In the genomic region with DNA sequence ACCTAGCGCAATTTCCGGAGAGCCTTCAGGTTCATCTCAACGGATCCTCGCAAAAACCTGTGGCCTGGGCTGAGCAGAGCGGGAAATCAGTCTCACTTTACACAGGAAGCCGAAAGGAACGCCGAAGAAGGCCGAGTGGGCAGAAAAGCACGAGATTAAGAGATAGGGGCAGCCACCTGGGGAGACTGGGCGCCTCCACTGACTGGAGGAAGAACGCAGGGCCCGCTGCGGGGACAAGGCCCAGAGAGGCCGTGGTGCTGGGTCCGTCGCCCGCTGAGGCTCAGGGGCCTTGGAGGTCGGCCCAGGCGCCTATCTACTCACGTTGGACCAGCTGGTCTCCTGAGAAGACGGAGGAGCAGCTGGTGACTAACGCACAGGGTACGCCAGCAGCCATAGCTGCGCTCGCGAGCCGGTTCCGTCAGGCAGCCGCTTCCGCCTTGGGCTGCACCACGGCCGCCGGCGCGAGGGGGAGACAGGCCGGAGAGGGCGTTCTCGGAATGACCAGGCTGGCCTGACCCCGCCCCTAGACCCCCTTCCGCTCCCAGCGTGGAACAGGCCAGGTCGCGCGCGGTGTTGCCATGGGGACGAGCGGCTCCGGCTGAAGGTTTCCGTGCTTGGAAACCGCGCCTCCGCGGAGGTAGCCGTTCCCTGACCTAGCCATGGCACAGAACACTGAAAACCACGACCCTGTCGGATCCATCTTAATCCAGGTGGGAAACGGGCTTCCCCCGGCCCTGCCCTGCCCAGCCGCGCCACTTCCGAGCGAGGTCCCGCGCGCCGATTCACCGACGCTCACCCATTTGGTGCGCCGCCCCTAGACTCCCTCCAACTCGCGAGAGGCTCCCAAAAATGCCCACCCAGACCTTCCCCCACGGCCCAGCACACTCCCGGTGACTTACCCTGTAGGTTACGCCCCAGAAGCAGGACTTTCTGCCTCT, we compare ENCODE assay signal across 8 cellular contexts. TPM values are rescaled to one million over a fixed set of nuclear protein-coding genes. Genes with fewer than 3 reads are reported as not detected.
A peak's percentile ranks its signal among the peaks of the same experiment; 100 is the strongest.
DNase-seq lines count a peak whose midpoint lies in the region; ATAC-seq and TF ChIP-seq lines count a peak whose summit lies in the region.

A gene with protein sequence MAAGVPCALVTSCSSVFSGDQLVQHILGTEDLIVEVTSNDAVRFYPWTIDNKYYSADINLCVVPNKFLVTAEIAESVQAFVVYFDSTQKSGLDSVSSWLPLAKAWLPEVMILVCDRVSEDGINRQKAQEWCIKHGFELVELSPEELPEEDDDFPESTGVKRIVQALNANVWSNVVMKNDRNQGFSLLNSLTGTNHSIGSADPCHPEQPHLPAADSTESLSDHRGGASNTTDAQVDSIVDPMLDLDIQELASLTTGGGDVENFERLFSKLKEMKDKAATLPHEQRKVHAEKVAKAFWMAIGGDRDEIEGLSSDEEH (minus strand): TSS at position 424 of the 938 bp plus-strand sequence. CDS start 30 bp downstream, at position 394.
Gene IQCH, plus strand, starts transcription at position 549 of the 938 bp plus-strand sequence. Its CDS starts 111 bp downstream, at position 660.

- H3K27me3 ChIP-seq in esophagus (ENCODE audit: control insufficient read depth in 1 of 2, insufficient read depth in 2 of 2, low read length in 2 of 2) (no peaks in the 10 kb centered on the region), mucosa of rectum (ENCODE audit: control insufficient read depth in 2 of 2, insufficient read depth in 2 of 2, low read length in 2 of 2) (no peaks in the 10 kb centered on the region)

- 0% methylated on average over 75 to 76 of the region's 76 CpGs for WGBS in esophagus, 2 donors

- H3K4me1 ChIP-seq in esophagus (ENCODE audit: control insufficient read depth in 2 of 2, insufficient read depth in 2 of 2, low read length in 1 of 2) (peaks cover 0 to 7% of the 10 kb centered on the region in 2 donors), mucosa of rectum (ENCODE audit: control insufficient read depth in 2 of 2, insufficient read depth in 2 of 2, low read length in 2 of 2) (peaks cover 8 to 9% of the 10 kb centered on the region in 2 donors)

- H3K36me3 ChIP-seq in esophagus (ENCODE audit: control insufficient read depth in 2 of 2, insufficient read depth in 2 of 2, low read length in 1 of 2), result no peaks in the 10 kb centered on the region
- H3K36me3 ChIP-seq in mucosa of rectum (ENCODE audit: control insufficient read depth in 2 of 2, insufficient read depth in 2 of 2, low read length in 2 of 2), result no peaks in the 10 kb centered on the region

- DNase-seq in DMS153 treated with DMSO at 0.1 percent for 48 hours (lab: John Stamatoyannopoulos, UW; ENCODE audit: unreplicated experiment), result peak; percentile 45
- DNase-seq in OCI-M2 (lab: John Stamatoyannopoulos, UW; ENCODE audit: unreplicated experiment), result peak; percentile 72
- DNase-seq in activated T-cell treated with anti-CD3 and anti-CD28 coated beads, Interleukin-2, amount 50 U/mL, for 24 hours, result peak; percentile 99
- peak; percentile 94 to 96 for DNase-seq in stimulated activated CD8-positive, alpha-beta memory T cell treated with anti-CD3 and anti-CD28 coated beads, Interleukin-4, amount 100 ng/mL, for 4 hours (ENCODE audit: low read depth in 2 of 2, low spot score in 1 of 2)

- H3K27me3 Mint-ChIP-seq in activated T-cell treated with anti-CD3 and anti-CD28 coated beads, Interleukin-2, amount 50 U/mL, for 24 hours, result peaks cover 3% of the 10 kb centered on the region

- peak; percentile 87 for ATAC-seq in GM21619 (IDR thresholded peaks at IDR 0.05; ENCODE audit: unreplicated experiment)

- H3K4me3 ChIP-seq in esophagus (ENCODE audit: low read depth in 1 of 2, low read length in 2 of 2), result peak within 1 kb of the TSS; percentile 84 to 92
- H3K4me3 ChIP-seq in mucosa of rectum (ENCODE audit: low read length in 2 of 2), result peak within 1 kb of the TSS; percentile 98 to 99

- H3K4me1 Mint-ChIP-seq in activated T-cell treated with anti-CD3 and anti-CD28 coated beads, Interleukin-2, amount 50 U/mL, for 24 hours (ENCODE audit: low read depth), result peaks cover 43% of the 10 kb centered on the region

- H3K9me3 ChIP-seq in esophagus (ENCODE audit: control insufficient read depth in 2 of 2, insufficient read depth in 1 of 2, low read depth in 1 of 2, low read length in 1 of 2), result no peaks in the 10 kb centered on the region
- H3K9me3 ChIP-seq in mucosa of rectum (ENCODE audit: control insufficient read depth in 2 of 2, low read length in 2 of 2), result no peaks in the 10 kb centered on the region

- no peak for TF ChIP-seq RAD21 in Ishikawa (IDR thresholded peaks at IDR 0.05; ENCODE audit: low read depth)

- peaks cover 45% of the 10 kb centered on the region for H3K36me3 Mint-ChIP-seq in activated T-cell treated with anti-CD3 and anti-CD28 coated beads, Interleukin-2, amount 50 U/mL, for 24 hours (ENCODE audit: low read depth)

- H3K27ac ChIP-seq in esophagus (ENCODE audit: low read depth in 2 of 2, low read length in 1 of 2), result peak within 1 kb of the TSS; percentile 84 to 88
- peak within 1 kb of the TSS; percentile 83 to 89 for H3K27ac ChIP-seq in mucosa of rectum (ENCODE audit: low read depth in 2 of 2, low read length in 2 of 2)

- no peaks in the 10 kb centered on the region for H3K9me3 Mint-ChIP-seq in activated T-cell treated with anti-CD3 and anti-CD28 coated beads, Interleukin-2, amount 50 U/mL, for 24 hours

- TF ChIP-seq EP300 in Ishikawa (IDR thresholded peaks at IDR 0.05; ENCODE audit: borderline replicate concordance), result peak; percentile 67

- peak within 1 kb of the TSS; percentile 94 for H3K4me3 Mint-ChIP-seq in activated T-cell treated with anti-CD3 and anti-CD28 coated beads, Interleukin-2, amount 50 U/mL, for 24 hours

- peak within 1 kb of the TSS; percentile 96 for H3K9ac ChIP-seq in mucosa of rectum (ENCODE audit: low read depth in 1 of 2, low read length in 2 of 2)

- H3K27ac Mint-ChIP-seq in activated T-cell treated with anti-CD3 and anti-CD28 coated beads, Interleukin-2, amount 50 U/mL, for 24 hours, result peak within 1 kb of the TSS; percentile 98

TF ChIP-seq in Ishikawa, 13 proteins besides CTCF, POLR2A, EP300 and RAD21:
- TF ChIP-seq, protein P1, sequence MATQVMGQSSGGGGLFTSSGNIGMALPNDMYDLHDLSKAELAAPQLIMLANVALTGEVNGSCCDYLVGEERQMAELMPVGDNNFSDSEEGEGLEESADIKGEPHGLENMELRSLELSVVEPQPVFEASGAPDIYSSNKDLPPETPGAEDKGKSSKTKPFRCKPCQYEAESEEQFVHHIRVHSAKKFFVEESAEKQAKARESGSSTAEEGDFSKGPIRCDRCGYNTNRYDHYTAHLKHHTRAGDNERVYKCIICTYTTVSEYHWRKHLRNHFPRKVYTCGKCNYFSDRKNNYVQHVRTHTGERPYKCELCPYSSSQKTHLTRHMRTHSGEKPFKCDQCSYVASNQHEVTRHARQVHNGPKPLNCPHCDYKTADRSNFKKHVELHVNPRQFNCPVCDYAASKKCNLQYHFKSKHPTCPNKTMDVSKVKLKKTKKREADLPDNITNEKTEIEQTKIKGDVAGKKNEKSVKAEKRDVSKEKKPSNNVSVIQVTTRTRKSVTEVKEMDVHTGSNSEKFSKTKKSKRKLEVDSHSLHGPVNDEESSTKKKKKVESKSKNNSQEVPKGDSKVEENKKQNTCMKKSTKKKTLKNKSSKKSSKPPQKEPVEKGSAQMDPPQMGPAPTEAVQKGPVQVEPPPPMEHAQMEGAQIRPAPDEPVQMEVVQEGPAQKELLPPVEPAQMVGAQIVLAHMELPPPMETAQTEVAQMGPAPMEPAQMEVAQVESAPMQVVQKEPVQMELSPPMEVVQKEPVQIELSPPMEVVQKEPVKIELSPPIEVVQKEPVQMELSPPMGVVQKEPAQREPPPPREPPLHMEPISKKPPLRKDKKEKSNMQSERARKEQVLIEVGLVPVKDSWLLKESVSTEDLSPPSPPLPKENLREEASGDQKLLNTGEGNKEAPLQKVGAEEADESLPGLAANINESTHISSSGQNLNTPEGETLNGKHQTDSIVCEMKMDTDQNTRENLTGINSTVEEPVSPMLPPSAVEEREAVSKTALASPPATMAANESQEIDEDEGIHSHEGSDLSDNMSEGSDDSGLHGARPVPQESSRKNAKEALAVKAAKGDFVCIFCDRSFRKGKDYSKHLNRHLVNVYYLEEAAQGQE (IDR thresholded peaks at IDR 0.05; ENCODE audit: low read depth), result no peak
- TF ChIP-seq TAF1 (IDR thresholded peaks at IDR 0.05; ENCODE audit: low read depth) (peak; percentile 97), NFIC (IDR thresholded peaks at IDR 0.05) (peak; percentile 32; the same call in 1 of the 2 replicates), ZBTB7A (IDR thresholded peaks at IDR 0.05; ENCODE audit: low read depth) (no peak; the same call in 1 of the 2 replicates), TEAD4 (IDR thresholded peaks at IDR 0.05) (no peak), TCF12 (IDR thresholded peaks at IDR 0.05; ENCODE audit: low read depth) (no peak; the same call in 1 of the 2 replicates), EGR1 (IDR thresholded peaks at IDR 0.05) (no peak), USF1 (IDR thresholded peaks at IDR 0.05) (no peak), FOXM1 (IDR thresholded peaks at IDR 0.05; ENCODE audit: borderline replicate concordance, low read depth) (no peak), CEBPB (IDR thresholded peaks at IDR 0.05) (no peak), CREB1 (IDR thresholded peaks at IDR 0.05; ENCODE audit: low read depth) (no peak), YY1 (IDR thresholded peaks at IDR 0.05; ENCODE audit: low read depth) (peak; percentile 92)
- TF ChIP-seq, protein P2, sequence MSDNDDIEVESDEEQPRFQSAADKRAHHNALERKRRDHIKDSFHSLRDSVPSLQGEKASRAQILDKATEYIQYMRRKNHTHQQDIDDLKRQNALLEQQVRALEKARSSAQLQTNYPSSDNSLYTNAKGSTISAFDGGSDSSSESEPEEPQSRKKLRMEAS (IDR thresholded peaks at IDR 0.05), result peak; percentile 73

RNA-seq across cellular contexts. Expression of the first gene that starts in this region (rescaled TPM):
- 10 to 100 TPM in 1 of 2 donors, 1 to 10 TPM in 1; 7.0 to 17.4 TPM for polyA plus RNA-seq in esophagus

RNA-seq across cellular contexts. Expression of gene IQCH, which starts in this region (rescaled TPM):
- polyA plus RNA-seq in esophagus, result under 1 TPM; 0.26 to 0.45 TPM

Comparison
In these comparisons a context has a peak if more than half of its experiments do, and no peak if none do; other contexts are left out.
1. Peak in every context shown above with its lines: DNase-seq, ATAC-seq, H3K4me3 ChIP-seq and H3K27ac ChIP-seq.
2. DNase-seq: peak in every context shown above with its lines; median percentile 99 in activated T-cell treated with anti-CD3 and anti-CD28 coated beads, Interleukin-2, amount 50 U/mL, for 24 hours; 95 in stimulated activated CD8-positive, alpha-beta memory T cell treated with anti-CD3 and anti-CD28 coated beads, Interleukin-4, amount 100 ng/mL, for 4 hours; 72 in OCI-M2; 45 in DMS153 treated with DMSO at 0.1 percent for 48 hours.